ENCODE assay signal across 13 cellular contexts in genomic region chr11:3007404-3008010, GRCh38.
"Had no signal": no experiment of that assay in that cellular context is flagged by ENCODE, and none has a peak within 500 bp of the region (broad histone marks: within the 10 kb centered on the region; RNA-seq: fewer than 3 reads in every experiment).

No MANE protein-coding gene starts in this region.

- H3K4me3 ChIP-seq: ascending aorta, gastroesophageal sphincter had no signal

- H3K9me3 Mint-ChIP-seq: activated CD4-positive, alpha-beta memory T cell treated with anti-CD3 and anti-CD28 coated beads, Interleukin-2, amount 10 ng/mL, durations not matched to agents 7 days and 5 days had no signal

- H3K27me3 ChIP-seq: ascending aorta, gastroesophageal sphincter had no signal

- H3K27ac Mint-ChIP-seq: activated CD4-positive, alpha-beta memory T cell treated with anti-CD3 and anti-CD28 coated beads, Interleukin-2, amount 10 ng/mL, durations not matched to agents 7 days and 5 days had no signal

- DNase-seq: activated CD4-positive, alpha-beta memory T cell treated with anti-CD3 and anti-CD28 coated beads, Interleukin-2, amount 10 ng/mL, durations not matched to agents 7 days and 5 days; activated CD4-positive, alpha-beta T cell treated with anti-CD3 and anti-CD28 coated beads for 1 hour; activated effector memory CD4-positive, alpha-beta T cell treated with Interleukin-2 at 50 U/mL for 16 hours; cortex of kidney; left ventricle myocardium superior; retina; SK-N-SH; small intestine; substantia nigra; trophoblast cell had no signal

- ATAC-seq: gastroesophageal sphincter, left ventricle myocardium superior had no signal

- FAIRE-seq: keratinocyte, small intestine had no signal

- H3K4me3 Mint-ChIP-seq: activated CD4-positive, alpha-beta memory T cell treated with anti-CD3 and anti-CD28 coated beads, Interleukin-2, amount 10 ng/mL, durations not matched to agents 7 days and 5 days had no signal

- H3K27me3 Mint-ChIP-seq: activated CD4-positive, alpha-beta memory T cell treated with anti-CD3 and anti-CD28 coated beads, Interleukin-2, amount 10 ng/mL, durations not matched to agents 7 days and 5 days had no signal
